Comparison of ENCODE assay signal across 8 cellular contexts in the genomic region with DNA sequence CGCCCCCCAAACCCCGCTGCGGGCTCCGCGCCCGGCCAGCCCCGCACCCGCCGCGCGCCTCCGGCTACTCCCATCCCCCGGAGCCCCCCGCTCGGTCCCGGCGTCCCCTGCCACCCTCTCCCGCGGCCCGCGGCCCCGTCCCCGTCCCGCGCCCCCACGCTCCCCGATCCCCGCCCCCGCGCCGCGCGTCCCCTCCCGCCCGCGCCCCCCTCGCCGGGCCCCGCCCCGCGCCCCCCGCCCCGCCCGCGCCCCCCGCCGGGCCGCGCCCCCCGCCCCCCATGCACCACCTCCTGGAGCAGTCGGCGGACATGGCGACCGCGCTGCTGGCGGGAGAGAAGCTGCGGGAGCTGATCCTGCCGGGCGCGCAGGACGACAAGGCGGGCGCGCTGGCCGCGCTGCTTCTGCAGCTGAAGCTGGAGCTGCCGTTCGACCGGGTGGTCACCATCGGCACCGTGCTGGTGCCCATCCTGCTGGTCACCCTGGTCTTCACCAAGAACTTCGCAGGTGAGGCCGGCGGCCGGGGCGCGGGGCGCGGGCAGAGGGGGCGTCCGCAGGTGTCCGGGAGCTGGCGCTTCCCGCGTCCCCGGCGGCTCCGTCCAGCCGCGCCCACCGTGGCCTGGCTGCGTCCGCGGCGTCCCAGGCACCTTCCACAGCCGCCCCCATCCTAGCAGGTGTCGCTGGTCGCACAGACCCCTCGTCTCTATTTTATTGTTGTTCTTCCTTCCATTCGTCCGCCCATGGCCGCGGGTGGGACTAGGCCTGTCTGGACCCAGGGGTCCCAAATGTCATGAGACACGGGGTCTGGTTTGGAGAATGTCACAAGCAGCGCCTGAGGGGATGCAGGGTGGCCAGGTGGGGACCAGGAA. TPM values are rescaled to one million over a fixed set of nuclear protein-coding genes. Genes with fewer than 3 reads are reported as not detected.
A peak's percentile ranks its signal among the peaks of the same experiment; 100 is the strongest.
DNase-seq lines count a peak whose midpoint lies in the region; ATAC-seq and TF ChIP-seq lines count a peak whose summit lies in the region.

A gene with protein sequence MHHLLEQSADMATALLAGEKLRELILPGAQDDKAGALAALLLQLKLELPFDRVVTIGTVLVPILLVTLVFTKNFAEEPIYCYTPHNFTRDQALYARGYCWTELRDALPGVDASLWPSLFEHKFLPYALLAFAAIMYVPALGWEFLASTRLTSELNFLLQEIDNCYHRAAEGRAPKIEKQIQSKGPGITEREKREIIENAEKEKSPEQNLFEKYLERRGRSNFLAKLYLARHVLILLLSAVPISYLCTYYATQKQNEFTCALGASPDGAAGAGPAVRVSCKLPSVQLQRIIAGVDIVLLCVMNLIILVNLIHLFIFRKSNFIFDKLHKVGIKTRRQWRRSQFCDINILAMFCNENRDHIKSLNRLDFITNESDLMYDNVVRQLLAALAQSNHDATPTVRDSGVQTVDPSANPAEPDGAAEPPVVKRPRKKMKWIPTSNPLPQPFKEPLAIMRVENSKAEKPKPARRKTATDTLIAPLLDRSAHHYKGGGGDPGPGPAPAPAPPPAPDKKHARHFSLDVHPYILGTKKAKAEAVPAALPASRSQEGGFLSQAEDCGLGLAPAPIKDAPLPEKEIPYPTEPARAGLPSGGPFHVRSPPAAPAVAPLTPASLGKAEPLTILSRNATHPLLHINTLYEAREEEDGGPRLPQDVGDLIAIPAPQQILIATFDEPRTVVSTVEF (plus strand): TSS at position 279 of the 866 bp plus-strand sequence. CDS start 0 bp downstream, at position 279.

- H3K36me3 Mint-ChIP-seq in activated CD4-positive, alpha-beta memory T cell treated with anti-CD3 and anti-CD28 coated beads for 36 hours = no peaks in the 10 kb centered on the region

- ATAC-seq in GM19023 (IDR thresholded peaks at IDR 0.05; ENCODE audit: unreplicated experiment) = no peak

- intact Hi-C loops in activated CD4-positive, alpha-beta memory T cell treated with anti-CD3 and anti-CD28 coated beads for 36 hours (cut with micrococcal nuclease) = loop anchor here (2.0 kb wide), 1 partner anchor 14 kb away; a partner anchor contains a TSS
- intact Hi-C loops in stomach (cut with DNase I; ENCODE audit: low total_unique reads) = no loop called here

- H3K9me3 ChIP-seq in iPS-20b (ENCODE audit: insufficient read depth, low read depth, low read length) (no peaks in the 10 kb centered on the region), stomach (no peaks in the 10 kb centered on the region)

- H3K4me1 Mint-ChIP-seq in activated CD4-positive, alpha-beta memory T cell treated with anti-CD3 and anti-CD28 coated beads for 36 hours (ENCODE audit: low read depth) = peaks cover 9% of the 10 kb centered on the region

- POLR2A ChIA-PET in activated CD4-positive, alpha-beta memory T cell treated with anti-CD3 and anti-CD28 coated beads for 36 hours (lab: Charles Lee) = interaction anchor here (1.9 kb wide), 1 partner anchor 20 kb away, joined by 5 read pairs; no protein-coding TSS in a partner anchor

- H3K4me3 ChIP-seq in iPS-20b (ENCODE audit: low read length) (peak within 1 kb of the TSS; percentile 67), stomach (peak within 1 kb of the TSS; percentile 54 to 64 (median 58))

- peak within 1 kb of the TSS; percentile 67 for H3K4me3 Mint-ChIP-seq in activated CD4-positive, alpha-beta memory T cell treated with anti-CD3 and anti-CD28 coated beads for 36 hours

- WGBS in stomach, 5 donors = 8 to 31% (median 14%) methylated on average over 11 to 81 of the region's 105 CpGs

- H3K27ac ChIP-seq in iPS-20b (ENCODE audit: low read length) (no peak within 1 kb of the TSS), stomach (peak within 1 kb of the TSS in 1 of 5 donors; percentile 18)

- no peaks in the 10 kb centered on the region for H3K4me1 ChIP-seq in iPS-20b (ENCODE audit: insufficient read depth, low read length)
- H3K4me1 ChIP-seq in stomach = peaks cover 13 to 20% (median 18%) of the 10 kb centered on the region in 4 donors

- no peak for TF ChIP-seq POLR2A in stomach (IDR thresholded peaks at IDR 0.05)

- no peak for TF ChIP-seq CTCF in stomach (IDR thresholded peaks at IDR 0.05)

- no peak within 1 kb of the TSS for H3K9ac ChIP-seq in iPS-20b (ENCODE audit: low read depth, low read length)

- no peak within 1 kb of the TSS for H3K27ac Mint-ChIP-seq in activated CD4-positive, alpha-beta memory T cell treated with anti-CD3 and anti-CD28 coated beads for 36 hours

- no peaks in the 10 kb centered on the region for H3K9me3 Mint-ChIP-seq in activated CD4-positive, alpha-beta memory T cell treated with anti-CD3 and anti-CD28 coated beads for 36 hours

- CTCF ChIA-PET in activated CD4-positive, alpha-beta memory T cell treated with anti-CD3 and anti-CD28 coated beads for 36 hours (lab: Charles Lee) = no interaction called here

- DNase-seq in NCI-H2227 (lab: John Stamatoyannopoulos, UW; ENCODE audit: unreplicated experiment) (peak; percentile 25), NCI-H2227 treated with DMSO at 0.1 percent for 48 hours (lab: John Stamatoyannopoulos, UW) (no peak), stomach (no peak), SKM-1 treated with dmso at 0.1 percent for 144 hours (lab: John Stamatoyannopoulos, UW; ENCODE audit: unreplicated experiment) (no peak), hippocampal formation (lab: John Stamatoyannopoulos, UW) (no peak)
- no peak for DNase-seq in activated CD4-positive, alpha-beta memory T cell treated with anti-CD3 and anti-CD28 coated beads for 36 hours

- H3K27me3 ChIP-seq in iPS-20b (ENCODE audit: insufficient read depth, low read length) (peaks cover 41% of the 10 kb centered on the region), stomach (peaks cover 10 to 80% (median 28%) of the 10 kb centered on the region in 3 donors)

- H3K27me3 Mint-ChIP-seq in activated CD4-positive, alpha-beta memory T cell treated with anti-CD3 and anti-CD28 coated beads for 36 hours = peaks cover 25% of the 10 kb centered on the region

- no peak for TF ChIP-seq EP300 in stomach (IDR thresholded peaks at IDR 0.05)

- no peaks in the 10 kb centered on the region for H3K36me3 ChIP-seq in iPS-20b (ENCODE audit: insufficient read depth, low read depth, low read length)
- H3K36me3 ChIP-seq in stomach = no peaks in the 10 kb centered on the region

RNA-seq across cellular contexts. Expression of the gene that starts here (rescaled TPM):
- 1 to 10 TPM; 3.3 to 3.5 TPM for total RNA-seq in activated CD4-positive, alpha-beta memory T cell treated with anti-CD3 and anti-CD28 coated beads for 36 hours
- 1 to 10 TPM in 2 of 5 donors, under 1 TPM in 1, not detected in 2; 0.29 to 1.8 (median 1.6) TPM for total RNA-seq in stomach
- polyA plus RNA-seq in stomach = 1 to 10 TPM in 1 of 3 donors, under 1 TPM in 1, not detected in 1; 0.25 to 1.1 TPM
